In the genomic region with DNA sequence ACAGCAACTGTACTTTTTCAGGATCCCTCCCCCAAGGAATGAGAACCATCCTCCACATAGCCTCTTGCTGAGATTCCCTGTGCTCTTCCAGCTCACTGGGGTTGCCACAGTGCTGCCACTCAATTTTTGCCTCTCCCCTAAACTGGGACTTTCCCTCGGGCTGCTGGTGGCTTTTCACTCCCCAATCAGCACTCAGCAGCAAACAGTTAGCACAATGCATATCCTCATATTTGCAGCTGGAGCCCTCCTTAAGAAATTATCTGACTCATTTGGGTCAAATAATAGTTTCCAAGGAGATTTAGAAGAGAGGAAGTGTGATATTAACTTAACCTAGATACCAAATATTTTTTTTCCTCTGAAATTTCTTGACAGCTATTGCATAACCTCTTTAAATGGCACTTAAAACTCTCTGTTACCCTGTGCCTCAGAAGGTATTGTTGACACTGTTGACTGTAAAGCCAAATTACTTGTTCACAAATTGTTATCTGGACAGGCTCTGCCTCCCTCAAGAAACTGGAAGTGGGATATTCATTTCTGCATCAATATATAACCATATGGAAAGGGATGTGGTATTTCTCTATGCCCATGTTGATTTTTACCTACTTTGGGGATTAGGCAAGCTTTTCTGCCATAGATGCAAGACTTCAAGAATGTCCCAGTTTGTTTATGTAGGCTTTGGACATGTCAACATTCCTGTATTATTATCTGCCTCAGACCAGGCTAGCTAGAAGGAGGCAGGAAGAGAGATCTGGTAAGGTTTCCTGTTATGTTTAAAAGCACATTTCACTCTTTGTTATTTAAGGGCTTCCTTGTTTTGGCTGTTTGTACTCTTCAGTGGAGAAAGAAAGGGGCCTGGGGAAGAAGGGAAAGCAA, we compare ENCODE assay signal across 8 cellular contexts. TPM values are rescaled to one million over a fixed set of nuclear protein-coding genes. Genes with fewer than 3 reads are reported as not detected.
A peak's percentile ranks its signal among the peaks of the same experiment; 100 is the strongest.
DNase-seq lines count a peak whose midpoint lies in the region; ATAC-seq, FAIRE-seq and TF ChIP-seq lines count a peak whose summit lies in the region.

No MANE protein-coding gene starts in this region.

- no TSS peak for BruUV-seq in GM12878 (replicated peaks; lab: Mats Ljungman, UMichigan)

- SMC1A ChIA-PET in GM12878 (lab: Charles Lee; ENCODE audit: uncharacterized antibody, unreplicated experiment) = interaction anchor here (0.5 to 5.1 kb wide), 9 partner anchors 10 to 146 kb away, joined by 3 to 41 read pairs (median 4); no protein-coding TSS in a partner anchor

- peaks cover 2% of the 10 kb centered on the region for H3K27me3 Mint-ChIP-seq in neural progenitor cell (ENCODE audit: insufficient read depth, low read depth)

- no peak overlapping the region for H3K27ac ChIP-seq in MM.1S (ENCODE audit: low read length)
- peak overlapping the region; percentile 37; the same call in 1 of the 2 replicates for H3K27ac ChIP-seq in GM12878 (ENCODE audit: control insufficient read depth, insufficient read depth)
- H3K27ac ChIP-seq in lower lobe of right lung = peak overlapping the region; percentile 54
- H3K27ac ChIP-seq in neural progenitor cell = no peak overlapping the region

- DNase-seq in EH (ENCODE audit: low read depth) (peak; percentile 88), MM.1S (peak; percentile 28), GM12878 (ENCODE audit: low read depth, low spot score) (no peak), lower lobe of right lung (peak; percentile 55), neural progenitor cell (ENCODE audit: low spot score) (no peak), erythroblast (lab: John Stamatoyannopoulos, UW) (no peak)

- H3F3A ChIP-seq in MM.1S (ENCODE audit: insufficient read depth, low read length) (no peaks in the 10 kb centered on the region), neural progenitor cell (ENCODE audit: low read depth) (peaks cover 6% of the 10 kb centered on the region)

- TF ChIP-seq CTCF in MM.1S (IDR thresholded peaks at IDR 0.05; ENCODE audit: low read length) (no peak), GM12878 (IDR thresholded peaks at IDR 0.05 in 2 of 3, conservative IDR thresholded peaks at IDR 0.05 in 1 of 3; ENCODE audit: control insufficient read depth in 2 of 3, extremely low read depth in 1 of 3, insufficient read depth in 1 of 3, low read depth in 3 of 3, low read length in 3 of 3) (no peak), lower lobe of right lung (IDR thresholded peaks at IDR 0.05) (no peak), neural progenitor cell (IDR thresholded peaks at IDR 0.05) (no peak)

- no peaks in the 10 kb centered on the region for H4K20me1 ChIP-seq in MM.1S (ENCODE audit: insufficient read depth, low read length)
- H4K20me1 ChIP-seq in GM12878 (ENCODE audit: control insufficient read depth, insufficient read depth) = no peaks in the 10 kb centered on the region
- H4K20me1 ChIP-seq in neural progenitor cell (ENCODE audit: low read depth) = peaks cover 8% of the 10 kb centered on the region

- H3K4me2 ChIP-seq in MM.1S (ENCODE audit: low read depth, low read length) = 0 out of 2 replicates have a peak overlapping the region, but pooled peaks have one; percentile 3
- no peak overlapping the region for H3K4me2 ChIP-seq in GM12878 (ENCODE audit: control insufficient read depth, insufficient read depth)
- no peak overlapping the region for H3K4me2 ChIP-seq in neural progenitor cell

- peaks cover 29% of the 10 kb centered on the region for H3K4me1 Mint-ChIP-seq in neural progenitor cell

- H3K36me3 Mint-ChIP-seq in neural progenitor cell = peaks cover 46% of the 10 kb centered on the region

- H3K4me3 ChIP-seq in MM.1S (ENCODE audit: low read length) = no peak overlapping the region
- H3K4me3 ChIP-seq in GM12878 = no peak overlapping the region
- no peak overlapping the region for H3K4me3 ChIP-seq in lower lobe of right lung
- no peak overlapping the region for H3K4me3 ChIP-seq in neural progenitor cell

- no peak overlapping the region for H3K4me3 Mint-ChIP-seq in neural progenitor cell

- H3K27me3 ChIP-seq in MM.1S (replicated peaks; ENCODE audit: insufficient read depth, low read length) = no peaks in the 10 kb centered on the region
- no peaks in the 10 kb centered on the region for H3K27me3 ChIP-seq in GM12878 (replicated peaks in 1 of 2; ENCODE audit: control insufficient read depth in 2 of 2, insufficient read depth in 2 of 2, low read length in 1 of 2)
- no peaks in the 10 kb centered on the region for H3K27me3 ChIP-seq in lower lobe of right lung (ENCODE audit: low read depth)
- H3K27me3 ChIP-seq in neural progenitor cell = no peaks in the 10 kb centered on the region

- intact Hi-C loops in GM12878 (cut with micrococcal nuclease; ENCODE audit: unreplicated experiment) = no loop called here
- intact Hi-C loops in lower lobe of right lung (cut with DNase I) = no loop called here

- no peak overlapping the region for H2AFZ ChIP-seq in MM.1S (ENCODE audit: low read length)
- H2AFZ ChIP-seq in GM12878 (ENCODE audit: control insufficient read depth, low read depth, low read length) = no peak overlapping the region
- H2AFZ ChIP-seq in neural progenitor cell (replicated peaks) = no peak overlapping the region

- RAD21 ChIA-PET in GM12878 (lab: Charles Lee; ENCODE audit: unreplicated experiment) = interaction anchor here (3.0 kb wide), 1 partner anchor 13 kb away, joined by 15 read pairs; no protein-coding TSS in a partner anchor

- POLR2A ChIA-PET in GM12878 (lab: Charles Lee) = interaction anchor here (0.9 to 2.0 kb wide), 4 partner anchors 12 to 148 kb away, joined by 3 to 8 read pairs (median 4); no protein-coding TSS in a partner anchor

- TF ChIP-seq POLR2A in GM12878 (IDR thresholded peaks at IDR 0.05; ENCODE audit: low read depth, low read length) (no peak), erythroblast (IDR thresholded peaks at IDR 0.05; ENCODE audit: low read length) (no peak)

- H3K79me2 ChIP-seq in MM.1S (ENCODE audit: low read length) (no peaks in the 10 kb centered on the region), GM12878 (ENCODE audit: control insufficient read depth, insufficient read depth, low read length) (no peaks in the 10 kb centered on the region), neural progenitor cell (ENCODE audit: low read depth) (no peaks in the 10 kb centered on the region)

- H3K4me1 ChIP-seq in MM.1S (ENCODE audit: low read length) = peaks cover 18% of the 10 kb centered on the region
- H3K4me1 ChIP-seq in GM12878 (ENCODE audit: control insufficient read depth, insufficient read depth, low read length) = peaks cover 13% of the 10 kb centered on the region
- peaks cover 36% of the 10 kb centered on the region for H3K4me1 ChIP-seq in lower lobe of right lung
- H3K4me1 ChIP-seq in neural progenitor cell = peaks cover 14% of the 10 kb centered on the region

- H3K36me3 ChIP-seq in MM.1S (replicated peaks; ENCODE audit: insufficient read depth, low read length) = no peaks in the 10 kb centered on the region
- H3K36me3 ChIP-seq in GM12878 (ENCODE audit: control insufficient read depth in 2 of 2, insufficient read depth in 2 of 2, low read length in 1 of 2) = peaks cover 4 to 27% of the 10 kb centered on the region in 2 experiments
- peaks cover 6% of the 10 kb centered on the region for H3K36me3 ChIP-seq in lower lobe of right lung
- H3K36me3 ChIP-seq in neural progenitor cell = no peaks in the 10 kb centered on the region

- H3K9me3 ChIP-seq in MM.1S (replicated peaks; ENCODE audit: insufficient read depth, low read length) (no peaks in the 10 kb centered on the region), GM12878 (replicated peaks; ENCODE audit: control insufficient read depth, insufficient read depth, low read length) (no peaks in the 10 kb centered on the region), lower lobe of right lung (no peaks in the 10 kb centered on the region), neural progenitor cell (ENCODE audit: low read depth) (no peaks in the 10 kb centered on the region)

- in situ Hi-C loops in GM12878 (cut with MboI) = no loop called here

- FAIRE-seq in GM12878 (lab: Jason Lieb, UNC) = no peak

- no peak overlapping the region for H3K27ac Mint-ChIP-seq in neural progenitor cell

- CTCF ChIA-PET in GM12878 (lab: Yijun Ruan, JAX) = interaction anchor here (1.1 to 1.9 kb wide), 8 partner anchors 12 to 196 kb away, joined by 3 to 11 read pairs (median 4); no protein-coding TSS in a partner anchor

- no peaks in the 10 kb centered on the region for H3K9me3 Mint-ChIP-seq in neural progenitor cell

- H3K9me2 ChIP-seq in MM.1S (replicated peaks; ENCODE audit: insufficient read depth, low read length) = no peaks in the 10 kb centered on the region

- H3K9ac ChIP-seq in MM.1S (ENCODE audit: low read length) = no peak overlapping the region
- H3K9ac ChIP-seq in GM12878 (ENCODE audit: control insufficient read depth, insufficient read depth, low read length) = no peak overlapping the region
- H3K9ac ChIP-seq in neural progenitor cell = no peak overlapping the region

- TF ChIP-seq EP300 in GM12878 (IDR thresholded peaks at IDR 0.05; ENCODE audit: borderline replicate concordance in 1 of 2, control insufficient read depth in 1 of 2, low read depth in 2 of 2, low read length in 2 of 2) = no peak

- WGBS in GM12878 (ENCODE audit: insufficient coverage, insufficient replicate concordance, low lambda C conversion rate, missing lambda C conversion rate) = 6% methylated on average over 1 of the region's 1 CpG

- TF ChIP-seq RAD21 in GM12878 (IDR thresholded peaks at IDR 0.05; ENCODE audit: insufficient read depth, low read depth, low read length) = no peak

- peak; percentile 84 for ATAC-seq in GM21723 (IDR thresholded peaks at IDR 0.05; ENCODE audit: unreplicated experiment)
- ATAC-seq in GM12878 = peak; percentile 82
- peak; percentile 93 to 95 for ATAC-seq in lower lobe of right lung
- ATAC-seq in GM18861 (IDR thresholded peaks at IDR 0.05; ENCODE audit: unreplicated experiment) = no peak

RNA-seq across cellular contexts. Expression of gene SEPTIN11, which starts 58.0 kb away (rescaled TPM):
- 183 and 197 TPM in 2 replicates for total RNA-seq in GM12878 (2013; cell fraction: nucleolus; rRNA removed)
- total RNA-seq in GM12878 (2014; rRNA removed) = 62.6 and 74.3 TPM in 2 replicates
- 156 and 160 TPM in 2 replicates for total RNA-seq in GM12878 (2014; rRNA removed; fragmentation: Illumina TruSeq; extraction: Trizol)
- 89.7 and 99.9 TPM in 2 replicates for total RNA-seq in GM12878 (2021)
- polyA plus RNA-seq in GM12878 (2011; ENCODE audit: low read depth) = 32.3 TPM
- 154 and 201 TPM in 2 replicates for polyA plus RNA-seq in GM12878 (2011; rRNA removed)
- polyA plus RNA-seq in GM12878 (2011; cell fraction: cytosol; rRNA removed) = 46.1 and 98.3 TPM in 2 replicates
- 52.8 and 69.0 TPM in 2 replicates for polyA plus RNA-seq in GM12878 (2011; cell fraction: nucleus; rRNA removed)
- 45.7 and 54.2 TPM in 2 replicates for polyA plus RNA-seq in GM12878 (2012)
- polyA plus RNA-seq in GM12878 (2014; fragmentation: Illumina TruSeq; extraction: Trizol) = 89.0 and 102 TPM in 2 replicates
- 10 to 100 TPM; 24.7 to 27.1 TPM for polyA plus RNA-seq in GM12878 (2014; fragmentation: Nextera tagmentation; extraction: Ambion mirVana)
- polyA plus RNA-seq in GM12878 (2014; rRNA removed) = 46.7 and 49.4 TPM in 2 replicates
- polyA plus RNA-seq in GM12878 (2016; fragmentation: Nextera tagmentation; extraction: Ambion mirVana) = 10 to 100 TPM; 93.5 to 93.9 TPM
- 122 and 219 TPM in 2 replicates for polyA minus RNA-seq in GM12878 (2011; rRNA and poly(A)+ RNA removed)
- 43.3 and 43.5 TPM in 2 replicates for polyA minus RNA-seq in GM12878 (2011; cell fraction: cytosol; rRNA and poly(A)+ RNA removed)
- polyA minus RNA-seq in GM12878 (2011; cell fraction: nucleus; rRNA and poly(A)+ RNA removed) = 67.1 and 100 TPM in 2 replicates
- total RNA-seq in lower lobe of right lung = 127 TPM
- total RNA-seq in neural progenitor cell (ENCODE audit: low replicate concordance) = 124 and 183 TPM in 2 replicates

Comparison
In these comparisons a context has a peak if more than half of its experiments do, and no peak if none do; other contexts are left out.
1. DNase-seq: peak in EH (single experiment), MM.1S (single experiment) and lower lobe of right lung (single experiment); none in GM12878 (single experiment), neural progenitor cell (single experiment) and erythroblast (0 of 2).
2. H3K27ac ChIP-seq: peak in GM12878 (single experiment) and lower lobe of right lung (single experiment); none in MM.1S (single experiment) and neural progenitor cell (single experiment).